21 cellular contexts compared by ENCODE assay signal in genomic region chr1:167704767-167705166, GRCh38. TPM values are rescaled to one million over a fixed set of nuclear protein-coding genes. Genes with fewer than 3 reads are reported as not detected.
DNase-seq lines count a peak whose midpoint lies in the region; ATAC-seq and TF ChIP-seq lines count a peak whose summit lies in the region.
"Had no signal": no experiment of that assay in that cellular context is flagged by ENCODE, and none has a peak within 500 bp of the region (broad histone marks: within the 10 kb centered on the region; RNA-seq: fewer than 3 reads in every experiment).

No MANE protein-coding gene starts in this region.

- ATAC-seq in stimulated activated naive CD8-positive, alpha-beta T cell treated with anti-CD3 and anti-CD28 coated beads, Interleukin-15, amount 100 ng/mL, for 72 hours = no peak
- no peak for ATAC-seq in HG03460 (IDR thresholded peaks at IDR 0.05; ENCODE audit: unreplicated experiment)

- H3K4me3 ChIP-seq in iPS-20b (ENCODE audit: low read length) = peak overlapping the region; percentile 28; the same call in 1 of the 2 replicates
- H3K4me3 ChIP-seq in adrenal gland = no peak overlapping the region
- H3K4me3 ChIP-seq: BLaER1, PC-9 had no signal

- H3K4me1 Mint-ChIP-seq in activated CD4-positive, alpha-beta T cell treated with anti-CD3 and anti-CD28 coated beads, Interleukin-2, amount 10 ng/mL, durations not matched to agents 24 days and 14 days = peaks cover 10% of the 10 kb centered on the region
- peaks cover 31% of the 10 kb centered on the region for H3K4me1 Mint-ChIP-seq in stimulated activated naive CD8-positive, alpha-beta T cell treated with anti-CD3 and anti-CD28 coated beads, Interleukin-15, Interleukin-2, amounts not matched to agents 100 ng/mL and 50 ng/mL, for 24 hours (ENCODE audit: low read depth)
- H3K4me1 Mint-ChIP-seq in stimulated activated naive CD8-positive, alpha-beta T cell treated with anti-CD3 and anti-CD28 coated beads, Interleukin-15, amount 100 ng/mL, for 72 hours = peaks cover 30% of the 10 kb centered on the region

- no peak overlapping the region; the same call in 1 of the 2 replicates for H3K9ac ChIP-seq in iPS-20b (ENCODE audit: low read depth, low read length)
- H3K9ac ChIP-seq: BLaER1 had no signal

- H3K9me3 ChIP-seq in iPS-20b (ENCODE audit: insufficient read depth, low read depth, low read length) (no peaks in the 10 kb centered on the region), adrenal gland (replicated peaks in 1 of 3) (no peaks in the 10 kb centered on the region)
- H3K9me3 ChIP-seq: BLaER1 had no signal

- TF ChIP-seq POLR2A in adrenal gland (IDR thresholded peaks at IDR 0.05) = no peak

- intact Hi-C loops in activated CD4-positive, alpha-beta T cell treated with anti-CD3 and anti-CD28 coated beads, Interleukin-2, amount 10 ng/mL, durations not matched to agents 24 days and 14 days (cut with micrococcal nuclease) = no loop called here
- intact Hi-C loops in adrenal gland (cut with DNase I) = no loop called here

- WGBS in adrenal gland, 4 donors = 64 to 81% (median 72%) methylated on average over 3 of the region's 3 CpGs

- H3K4me1 ChIP-seq in iPS-20b (ENCODE audit: insufficient read depth, low read length) (peaks cover 26% of the 10 kb centered on the region), adrenal gland (replicated peaks in 1 of 2) (no peaks in the 10 kb centered on the region)

- no peak for DNase-seq in activated CD4-positive, alpha-beta T cell treated with anti-CD3 and anti-CD28 coated beads, Interleukin-2, amount 10 ng/mL, durations not matched to agents 24 days and 14 days
- no peak for DNase-seq in activated CD4-positive, alpha-beta T cell treated with anti-CD3 and anti-CD28 coated beads for 4 hours
- no peak for DNase-seq in stimulated activated naive CD8-positive, alpha-beta T cell treated with anti-CD3 and anti-CD28 coated beads, Interleukin-15, amount 100 ng/mL, for 72 hours
- DNase-seq in NCI-H1694 (lab: John Stamatoyannopoulos, UW) = no peak
- no peak for DNase-seq in adrenal gland
- DNase-seq: COR-L47, DMS153, IMR-90, Kasumi-1, NCI-H1105 treated with DMSO at 0.1 percent for 48 hours, NCI-H1930, NCI-H2171, NCI-H446 treated with DMSO at 0.1 percent for 48 hours, NCI-H748 treated with DMSO at 0.1 percent for 48 hours, PC-9 had no signal

- H3K4me3 Mint-ChIP-seq in activated CD4-positive, alpha-beta T cell treated with anti-CD3 and anti-CD28 coated beads, Interleukin-2, amount 10 ng/mL, durations not matched to agents 24 days and 14 days = no peak overlapping the region
- H3K4me3 Mint-ChIP-seq in stimulated activated naive CD8-positive, alpha-beta T cell treated with anti-CD3 and anti-CD28 coated beads, Interleukin-15, Interleukin-2, amounts not matched to agents 100 ng/mL and 50 ng/mL, for 24 hours = no peak overlapping the region
- no peak overlapping the region for H3K4me3 Mint-ChIP-seq in stimulated activated naive CD8-positive, alpha-beta T cell treated with anti-CD3 and anti-CD28 coated beads, Interleukin-15, amount 100 ng/mL, for 72 hours

- peaks cover 51% of the 10 kb centered on the region for H3K36me3 Mint-ChIP-seq in activated CD4-positive, alpha-beta T cell treated with anti-CD3 and anti-CD28 coated beads, Interleukin-2, amount 10 ng/mL, durations not matched to agents 24 days and 14 days (ENCODE audit: low read depth)
- H3K36me3 Mint-ChIP-seq in stimulated activated naive CD8-positive, alpha-beta T cell treated with anti-CD3 and anti-CD28 coated beads, Interleukin-15, Interleukin-2, amounts not matched to agents 100 ng/mL and 50 ng/mL, for 24 hours (ENCODE audit: low read depth) = peaks cover 22% of the 10 kb centered on the region

- H3K27me3 ChIP-seq in iPS-20b (ENCODE audit: insufficient read depth, low read length) = no peaks in the 10 kb centered on the region
- no peaks in the 10 kb centered on the region for H3K27me3 ChIP-seq in adrenal gland

- no peak for TF ChIP-seq CTCF in adrenal gland (IDR thresholded peaks at IDR 0.05)

- no peaks in the 10 kb centered on the region for H3K9me3 Mint-ChIP-seq in activated CD4-positive, alpha-beta T cell treated with anti-CD3 and anti-CD28 coated beads, Interleukin-2, amount 10 ng/mL, durations not matched to agents 24 days and 14 days
- H3K9me3 Mint-ChIP-seq in stimulated activated naive CD8-positive, alpha-beta T cell treated with anti-CD3 and anti-CD28 coated beads, Interleukin-15, Interleukin-2, amounts not matched to agents 100 ng/mL and 50 ng/mL, for 24 hours = no peaks in the 10 kb centered on the region
- no peaks in the 10 kb centered on the region for H3K9me3 Mint-ChIP-seq in stimulated activated naive CD8-positive, alpha-beta T cell treated with anti-CD3 and anti-CD28 coated beads, Interleukin-15, amount 100 ng/mL, for 72 hours
- H3K9me3 Mint-ChIP-seq: H9 had no signal

- H3K27me3 Mint-ChIP-seq in activated CD4-positive, alpha-beta T cell treated with anti-CD3 and anti-CD28 coated beads, Interleukin-2, amount 10 ng/mL, durations not matched to agents 24 days and 14 days = no peaks in the 10 kb centered on the region
- H3K27me3 Mint-ChIP-seq in stimulated activated naive CD8-positive, alpha-beta T cell treated with anti-CD3 and anti-CD28 coated beads, Interleukin-15, Interleukin-2, amounts not matched to agents 100 ng/mL and 50 ng/mL, for 24 hours = no peaks in the 10 kb centered on the region
- no peaks in the 10 kb centered on the region for H3K27me3 Mint-ChIP-seq in stimulated activated naive CD8-positive, alpha-beta T cell treated with anti-CD3 and anti-CD28 coated beads, Interleukin-15, amount 100 ng/mL, for 72 hours

- H3K36me3 ChIP-seq in iPS-20b (ENCODE audit: insufficient read depth, low read depth, low read length) (no peaks in the 10 kb centered on the region), adrenal gland (replicated peaks in 1 of 2) (no peaks in the 10 kb centered on the region)

- H3K27ac ChIP-seq in iPS-20b (ENCODE audit: low read length) (no peak overlapping the region), adrenal gland (no peak overlapping the region)
- H3K27ac ChIP-seq: 22Rv1, BLaER1, PC-9 had no signal

- peak overlapping the region; percentile 12 for H3K27ac Mint-ChIP-seq in activated CD4-positive, alpha-beta T cell treated with anti-CD3 and anti-CD28 coated beads, Interleukin-2, amount 10 ng/mL, durations not matched to agents 24 days and 14 days
- peak overlapping the region; percentile 60 for H3K27ac Mint-ChIP-seq in stimulated activated naive CD8-positive, alpha-beta T cell treated with anti-CD3 and anti-CD28 coated beads, Interleukin-15, Interleukin-2, amounts not matched to agents 100 ng/mL and 50 ng/mL, for 24 hours
- no peak overlapping the region for H3K27ac Mint-ChIP-seq in stimulated activated naive CD8-positive, alpha-beta T cell treated with anti-CD3 and anti-CD28 coated beads, Interleukin-15, amount 100 ng/mL, for 72 hours

RNA-seq across cellular contexts. Expression of gene MPZL1, which starts 17.0 kb away (rescaled TPM):
- 39.3 and 41.8 TPM in 2 replicates for total RNA-seq in activated CD4-positive, alpha-beta T cell treated with anti-CD3 and anti-CD28 coated beads, Interleukin-2, amount 10 ng/mL, durations not matched to agents 24 days and 14 days
- 100 to 1,000 TPM in 1 of 8 donors, 10 to 100 TPM in 7; 32.5 to 101 (median 65.0) TPM for total RNA-seq in adrenal gland
- polyA plus RNA-seq in adrenal gland = 10 to 100 TPM; 12.1 to 87.5 (median 20.6) TPM

Comparison
In these comparisons a context has a peak if more than half of its experiments do, and no peak if none do; other contexts are left out.
1. H3K27ac Mint-ChIP-seq: peak in activated CD4-positive, alpha-beta T cell treated with anti-CD3 and anti-CD28 coated beads, Interleukin-2, amount 10 ng/mL, durations not matched to agents 24 days and 14 days (single experiment) and stimulated activated naive CD8-positive, alpha-beta T cell treated with anti-CD3 and anti-CD28 coated beads, Interleukin-15, Interleukin-2, amounts not matched to agents 100 ng/mL and 50 ng/mL, for 24 hours (single experiment); none in stimulated activated naive CD8-positive, alpha-beta T cell treated with anti-CD3 and anti-CD28 coated beads, Interleukin-15, amount 100 ng/mL, for 72 hours (0 of 2).